1 cellular context compared by ENCODE assay signal in the genomic region with DNA sequence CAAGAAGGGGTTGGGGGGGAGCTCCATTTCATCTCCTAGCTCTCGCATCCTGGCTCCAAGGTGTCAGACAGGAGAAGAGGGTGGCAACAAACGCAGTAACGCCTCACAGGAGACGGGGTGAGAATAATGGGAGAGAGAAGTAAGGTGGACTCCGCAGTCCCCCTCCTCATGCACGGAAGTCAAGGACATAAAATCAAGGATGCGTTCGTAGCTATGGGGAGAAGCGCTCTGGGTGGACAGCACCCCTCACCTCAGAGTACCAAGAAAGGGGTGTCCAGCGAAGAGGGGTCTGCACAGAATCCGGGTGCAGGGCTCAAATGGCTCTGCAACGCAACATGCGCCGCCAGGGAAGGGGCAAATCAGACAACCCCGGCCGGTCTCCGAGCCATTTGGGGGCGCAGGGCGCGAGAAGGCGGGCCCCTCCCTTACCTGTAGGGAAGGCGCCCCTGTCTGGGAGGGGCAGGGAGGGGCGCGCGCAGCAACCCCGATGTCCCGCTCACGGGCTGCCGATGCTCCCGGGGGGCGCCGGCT.
A peak's percentile ranks its signal among the peaks of the same experiment; 100 is the strongest.
TF ChIP-seq lines count a peak whose summit lies in the region.

No MANE protein-coding gene starts in this region.

TF ChIP-seq in HepG2, 621 proteins besides CTCF, POLR2A, EP300 and RAD21 (continued from another document and continues in another):
- TF ChIP-seq CERS6 (CRISPR knock-in tag; IDR thresholded peaks at IDR 0.05) (no peak), ZNF33B (CRISPR knock-in tag; IDR thresholded peaks at IDR 0.05) (peak; percentile 56; the same call in 1 of the 2 replicates), NR1H2 (CRISPR knock-in tag; IDR thresholded peaks at IDR 0.05; ENCODE audit: borderline replicate concordance, low read depth) (no peak), BRCA1 (CRISPR knock-in tag; IDR thresholded peaks at IDR 0.05) (no peak), ZFY (CRISPR knock-in tag; IDR thresholded peaks at IDR 0.05) (no peak), PRMT3 (CRISPR knock-in tag; IDR thresholded peaks at IDR 0.05; ENCODE audit: borderline replicate concordance, low read depth) (no peak), ZBTB43 (CRISPR knock-in tag; conservative IDR thresholded peaks at IDR 0.05) (no peak), ESRRA (CRISPR knock-in tag; IDR thresholded peaks at IDR 0.05; ENCODE audit: low read depth) (no peak), SP1 (IDR thresholded peaks at IDR 0.05) (no peak), SP1 (CRISPR knock-in tag; IDR thresholded peaks at IDR 0.05) (no peak), ZNF639 (CRISPR knock-in tag; conservative IDR thresholded peaks at IDR 0.05) (no peak), NFYB (CRISPR knock-in tag; IDR thresholded peaks at IDR 0.05) (no peak), ZNF577 (CRISPR knock-in tag; IDR thresholded peaks at IDR 0.05; ENCODE audit: borderline replicate concordance, low read depth) (no peak), MLXIP (CRISPR knock-in tag; IDR thresholded peaks at IDR 0.05; ENCODE audit: borderline replicate concordance) (no peak), ZNF709 (CRISPR knock-in tag; IDR thresholded peaks at IDR 0.05) (no peak), GLI4 (CRISPR knock-in tag; IDR thresholded peaks at IDR 0.05; ENCODE audit: borderline replicate concordance) (peak; percentile 34; the same call in 1 of the 2 replicates), KDM5B (CRISPR knock-in tag; IDR thresholded peaks at IDR 0.05; ENCODE audit: borderline replicate concordance) (peak; percentile 4; the same call in 1 of the 2 replicates), TBL1XR1 (IDR thresholded peaks at IDR 0.05; ENCODE audit: borderline replicate concordance, low read length, partially characterized antibody) (no peak), YEATS2 (CRISPR knock-in tag; IDR thresholded peaks at IDR 0.05; ENCODE audit: borderline replicate concordance) (no peak), AHR (CRISPR knock-in tag; IDR thresholded peaks at IDR 0.05) (no peak), ZNF768 (CRISPR knock-in tag; IDR thresholded peaks at IDR 0.05) (peak; percentile 21; the same call in 1 of the 2 replicates), ZNF790 (CRISPR knock-in tag; IDR thresholded peaks at IDR 0.05; ENCODE audit: borderline replicate concordance) (no peak), CAMTA2 (CRISPR knock-in tag; IDR thresholded peaks at IDR 0.05; ENCODE audit: borderline replicate concordance) (0 out of 2 replicates have a peak, but pooled peaks have one; percentile 38), NCOR1 (IDR thresholded peaks at IDR 0.05; ENCODE audit: borderline replicate concordance, low read length) (no peak), ZNF274 (CRISPR knock-in tag; IDR thresholded peaks at IDR 0.05) (peak; percentile 33; the same call in 1 of the 2 replicates), SOX5 (CRISPR knock-in tag; IDR thresholded peaks at IDR 0.05; ENCODE audit: borderline replicate concordance) (no peak), ZNF619 (CRISPR knock-in tag; IDR thresholded peaks at IDR 0.05) (no peak), CENPT (CRISPR knock-in tag; IDR thresholded peaks at IDR 0.05; ENCODE audit: low read depth) (no peak), ZNF775 (CRISPR knock-in tag; IDR thresholded peaks at IDR 0.05; ENCODE audit: borderline replicate concordance) (0 out of 2 replicates have a peak, but pooled peaks have one; percentile 42), TRAFD1 (CRISPR knock-in tag; IDR thresholded peaks at IDR 0.05; ENCODE audit: borderline replicate concordance) (no peak), IKZF5 (CRISPR knock-in tag; IDR thresholded peaks at IDR 0.05) (no peak), POLR2AphosphoS2 (IDR thresholded peaks at IDR 0.05; ENCODE audit: low read depth, low read length) (no peak), MED13 (CRISPR knock-in tag; IDR thresholded peaks at IDR 0.05) (no peak), KDM3A (CRISPR knock-in tag; IDR thresholded peaks at IDR 0.05; ENCODE audit: low read depth) (no peak), ZNF598 (CRISPR knock-in tag; IDR thresholded peaks at IDR 0.05; ENCODE audit: borderline replicate concordance) (peak; percentile 65; the same call in 1 of the 2 replicates), ARHGAP35 (CRISPR knock-in tag; IDR thresholded peaks at IDR 0.05; ENCODE audit: borderline replicate concordance) (no peak), SALL1 (CRISPR knock-in tag; IDR thresholded peaks at IDR 0.05) (no peak), HINFP (CRISPR knock-in tag; IDR thresholded peaks at IDR 0.05; ENCODE audit: low read depth) (no peak), GFI1 (CRISPR knock-in tag; IDR thresholded peaks at IDR 0.05; ENCODE audit: borderline replicate concordance) (0 out of 2 replicates have a peak, but pooled peaks have one; percentile 49), ZNF614 (CRISPR knock-in tag; IDR thresholded peaks at IDR 0.05; ENCODE audit: borderline replicate concordance) (no peak), ZFP62 (CRISPR knock-in tag; IDR thresholded peaks at IDR 0.05) (no peak), RFX3 (CRISPR knock-in tag; IDR thresholded peaks at IDR 0.05) (no peak), HDAC6 (IDR thresholded peaks at IDR 0.05; ENCODE audit: low read depth, low read length) (no peak), ZNF780A (CRISPR knock-in tag; IDR thresholded peaks at IDR 0.05) (no peak), PATZ1 (CRISPR knock-in tag; IDR thresholded peaks at IDR 0.05) (peak; percentile 28; the same call in 1 of the 2 replicates)
- TF ChIP-seq, protein P1, sequence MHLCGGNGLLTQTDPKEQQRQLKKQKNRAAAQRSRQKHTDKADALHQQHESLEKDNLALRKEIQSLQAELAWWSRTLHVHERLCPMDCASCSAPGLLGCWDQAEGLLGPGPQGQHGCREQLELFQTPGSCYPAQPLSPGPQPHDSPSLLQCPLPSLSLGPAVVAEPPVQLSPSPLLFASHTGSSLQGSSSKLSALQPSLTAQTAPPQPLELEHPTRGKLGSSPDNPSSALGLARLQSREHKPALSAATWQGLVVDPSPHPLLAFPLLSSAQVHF (CRISPR knock-in tag; IDR thresholded peaks at IDR 0.05): no peak
- TF ChIP-seq, protein P2, sequence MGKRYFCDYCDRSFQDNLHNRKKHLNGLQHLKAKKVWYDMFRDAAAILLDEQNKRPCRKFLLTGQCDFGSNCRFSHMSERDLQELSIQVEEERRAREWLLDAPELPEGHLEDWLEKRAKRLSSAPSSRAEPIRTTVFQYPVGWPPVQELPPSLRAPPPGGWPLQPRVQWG (CRISPR knock-in tag; IDR thresholded peaks at IDR 0.05; ENCODE audit: borderline replicate concordance, low read depth): no peak
